Comparison of ENCODE assay signal across 8 cellular contexts in the genomic region with DNA sequence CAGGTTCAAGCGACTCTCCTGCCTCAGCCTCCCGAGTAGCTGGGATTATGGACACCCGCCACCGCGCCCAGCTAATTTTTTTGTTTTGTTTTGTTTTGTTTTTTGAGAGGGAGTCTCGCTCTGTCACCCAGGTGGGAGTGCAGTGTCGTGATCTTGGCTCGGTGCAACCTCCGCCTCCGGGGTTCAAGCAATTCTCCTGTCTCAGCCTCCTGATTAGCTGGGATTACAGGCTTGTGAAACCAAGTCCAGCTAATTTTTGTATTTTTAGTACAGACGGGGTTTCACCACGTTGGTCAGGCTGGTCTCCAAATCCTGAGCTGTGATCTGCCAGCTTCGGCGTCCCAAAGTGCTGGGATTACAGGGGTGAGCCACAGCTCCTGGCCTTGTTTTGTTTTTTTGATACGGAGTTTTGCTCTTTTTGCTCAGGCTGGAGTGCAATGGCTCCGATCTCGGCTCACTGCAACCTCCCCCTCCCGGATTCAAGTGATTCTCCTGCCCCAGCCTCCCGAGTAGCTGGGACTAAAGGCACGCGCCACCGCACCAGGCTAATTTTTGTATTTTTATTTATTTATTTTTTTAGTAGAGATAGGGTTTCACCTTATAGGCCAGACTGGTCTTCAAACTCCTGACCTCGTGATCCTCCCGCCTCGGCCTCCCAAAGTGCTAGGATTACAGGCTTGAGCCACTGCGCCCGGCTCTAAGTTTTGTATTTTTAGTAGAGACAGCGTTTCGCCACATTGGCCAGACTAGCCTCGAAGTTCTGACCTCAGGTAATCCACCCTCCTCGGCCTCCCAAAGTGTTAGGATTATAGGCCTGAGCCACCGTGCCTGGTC. TPM values are rescaled to one million over a fixed set of nuclear protein-coding genes. Genes with fewer than 3 reads are reported as not detected.
DNase-seq lines count a peak whose midpoint lies in the region; ATAC-seq and TF ChIP-seq lines count a peak whose summit lies in the region.
"Not testable (repeated sequence)": the region's sequence is repeated elsewhere in the genome, so short reads cannot be mapped to it uniquely, and the experiment has no call there.

No MANE protein-coding gene starts in this region.

- H2BK15ac ChIP-seq in mesendoderm (replicated peaks; ENCODE audit: low read depth), result not testable (repeated sequence)

- not testable (repeated sequence) for H2AK5ac ChIP-seq in mesendoderm (ENCODE audit: low read length)

- not testable (repeated sequence) for H3K23ac ChIP-seq in mesendoderm (ENCODE audit: low read length)

- H4K8ac ChIP-seq in mesendoderm (ENCODE audit: low read depth, low read length), result peak overlapping the region; percentile 88

- H3K4me2 ChIP-seq in mesendoderm (ENCODE audit: low read length), result not testable (repeated sequence)

- H4K5ac ChIP-seq in mesendoderm (ENCODE audit: low read length), result not testable (repeated sequence)

- CTCF ChIA-PET in Calu3 (lab: Charles Lee), result interaction anchor here (1.0 to 1.8 kb wide), 7 partner anchors 9 to 178 kb away, joined by 3 to 9 read pairs (median 7); a partner anchor contains a TSS
- CTCF ChIA-PET in activated CD4-positive, alpha-beta T cell treated with anti-CD3 and anti-CD28 coated beads, Interleukin-2, amount 10 ng/mL, durations not matched to agents 7 days and 5 days (lab: Charles Lee), result interaction anchor here (0.6 to 1.7 kb wide), 7 partner anchors 10 to 577 kb away, joined by 3 to 6 read pairs (median 3); no protein-coding TSS in a partner anchor
- CTCF ChIA-PET in MCF 10A (lab: Yijun Ruan, JAX), result interaction anchor here (0.6 to 0.7 kb wide), 3 partner anchors 13 to 21 kb away, joined by 3 to 4 read pairs (median 3); no protein-coding TSS in a partner anchor

- not testable (repeated sequence) for H3K27ac ChIP-seq in mesendoderm (ENCODE audit: low read depth, low read length)
- peak overlapping the region; percentile 89 for H3K27ac ChIP-seq in psoas muscle

- POLR2A ChIA-PET in activated CD4-positive, alpha-beta T cell treated with anti-CD3 and anti-CD28 coated beads, Interleukin-2, amount 10 ng/mL, durations not matched to agents 7 days and 5 days (lab: Charles Lee), result not testable (repeated sequence)
- POLR2A ChIA-PET in MCF 10A (lab: Yijun Ruan, JAX), result interaction anchor here (0.7 to 2.6 kb wide), 32 partner anchors 8 to 1131 kb away, joined by 3 to 38 read pairs (median 6); a partner anchor contains a TSS

- not testable (repeated sequence) for H2BK120ac ChIP-seq in mesendoderm (ENCODE audit: low read depth, low read length)

- H3K56ac ChIP-seq in mesendoderm (ENCODE audit: low read length), result not testable (repeated sequence)

- H3K4me1 Mint-ChIP-seq in Calu3 (ENCODE audit: low read depth, unreplicated experiment); MCF 10A (ENCODE audit: insufficient read depth, unreplicated experiment); type B pancreatic cell (ENCODE audit: unreplicated experiment): not testable (repeated sequence)
- H3K4me1 Mint-ChIP-seq in activated CD4-positive, alpha-beta T cell treated with anti-CD3 and anti-CD28 coated beads, Interleukin-2, amount 10 ng/mL, durations not matched to agents 7 days and 5 days, result peaks cover 15% of the 10 kb centered on the region

- not testable (repeated sequence) for H3K27me3 ChIP-seq in mesendoderm (ENCODE audit: insufficient read depth, low read length, poor library complexity); psoas muscle (ENCODE audit: insufficient read depth in 3 of 3, low read length in 2 of 3)

- peaks cover 16% of the 10 kb centered on the region for H3K36me3 Mint-ChIP-seq in Calu3 (ENCODE audit: insufficient read depth, unreplicated experiment)
- not testable (repeated sequence) for H3K36me3 Mint-ChIP-seq in activated CD4-positive, alpha-beta T cell treated with anti-CD3 and anti-CD28 coated beads, Interleukin-2, amount 10 ng/mL, durations not matched to agents 7 days and 5 days (ENCODE audit: low read depth); MCF 10A (ENCODE audit: insufficient read depth, unreplicated experiment); type B pancreatic cell

- H3K36me3 ChIP-seq in mesendoderm (ENCODE audit: control insufficient read depth, insufficient read depth, low read length); psoas muscle (ENCODE audit: insufficient read depth in 1 of 2, low read depth in 1 of 2): not testable (repeated sequence)

- DNase-seq in Calu3; LNCaP clone FGC (ENCODE audit: low read depth); activated CD4-positive, alpha-beta T cell treated with anti-CD3 and anti-CD28 coated beads, Interleukin-2, amount 10 ng/mL, durations not matched to agents 7 days and 5 days; MCF 10A (ENCODE audit: unreplicated experiment); foreskin fibroblast; mesendoderm; psoas muscle; type B pancreatic cell (ENCODE audit: extremely low spot score, unreplicated experiment): not testable (repeated sequence)

- not testable (repeated sequence) for H3K18ac ChIP-seq in mesendoderm (ENCODE audit: low read length)

- not testable (repeated sequence) for H3K79me1 ChIP-seq in mesendoderm (ENCODE audit: low read length)

- H3K4me3 ChIP-seq in LNCaP clone FGC (ENCODE audit: low read depth, low read length), result peak overlapping the region; percentile 25
- H3K4me3 ChIP-seq in foreskin fibroblast (ENCODE audit: low read depth in 1 of 2, low read length in 2 of 2), result peak overlapping the region; percentile 64 to 71
- H3K4me3 ChIP-seq in mesendoderm (ENCODE audit: low read length), result not testable (repeated sequence)
- H3K4me3 ChIP-seq in psoas muscle, result peak overlapping the region; percentile 79

- H3K4ac ChIP-seq in mesendoderm (ENCODE audit: low read depth, low read length), result peak overlapping the region; percentile 8

- ATAC-seq in psoas muscle, result not testable (repeated sequence)

- intact Hi-C loops in Calu3 (cut with micrococcal nuclease; ENCODE audit: unreplicated experiment); MCF 10A (cut with micrococcal nuclease); psoas muscle (cut with DNase I): not testable (repeated sequence)

- H3K9me3 Mint-ChIP-seq in Calu3 (ENCODE audit: low read depth, unreplicated experiment); activated CD4-positive, alpha-beta T cell treated with anti-CD3 and anti-CD28 coated beads, Interleukin-2, amount 10 ng/mL, durations not matched to agents 7 days and 5 days; MCF 10A (ENCODE audit: unreplicated experiment); type B pancreatic cell: not testable (repeated sequence)

- not testable (repeated sequence) for TF ChIP-seq CTCF in Calu3 (IDR thresholded peaks at IDR 0.05; ENCODE audit: unreplicated experiment); LNCaP clone FGC (IDR thresholded peaks at IDR 0.05; ENCODE audit: control insufficient read depth, extremely low read depth, insufficient read depth); MCF 10A (IDR thresholded peaks at IDR 0.05; ENCODE audit: unreplicated experiment); foreskin fibroblast (IDR thresholded peaks at IDR 0.05; ENCODE audit: low read depth, low read length); psoas muscle (IDR thresholded peaks at IDR 0.05); type B pancreatic cell (conservative IDR thresholded peaks at IDR 0.05)

- H2BK5ac ChIP-seq in mesendoderm (ENCODE audit: low read length), result not testable (repeated sequence)

- H3K9ac ChIP-seq in mesendoderm (ENCODE audit: low read length), result not testable (repeated sequence)

- H3K9me3 ChIP-seq in psoas muscle, result not testable (repeated sequence)

- not testable (repeated sequence) for H3K27me3 Mint-ChIP-seq in Calu3 (ENCODE audit: unreplicated experiment); activated CD4-positive, alpha-beta T cell treated with anti-CD3 and anti-CD28 coated beads, Interleukin-2, amount 10 ng/mL, durations not matched to agents 7 days and 5 days; MCF 10A (ENCODE audit: insufficient read depth, unreplicated experiment); type B pancreatic cell

- H3K4me3 Mint-ChIP-seq in Calu3 (ENCODE audit: low read depth, unreplicated experiment), result peak overlapping the region; percentile 80
- H3K4me3 Mint-ChIP-seq in activated CD4-positive, alpha-beta T cell treated with anti-CD3 and anti-CD28 coated beads, Interleukin-2, amount 10 ng/mL, durations not matched to agents 7 days and 5 days, result peak overlapping the region; percentile 32
- H3K4me3 Mint-ChIP-seq in MCF 10A (ENCODE audit: unreplicated experiment), result peak overlapping the region; percentile 83
- H3K4me3 Mint-ChIP-seq in type B pancreatic cell, result not testable (repeated sequence)

- H3K27ac Mint-ChIP-seq in Calu3 (ENCODE audit: unreplicated experiment) (peak overlapping the region; percentile 66), MCF 10A (ENCODE audit: low read depth, unreplicated experiment) (peak overlapping the region; percentile 75), type B pancreatic cell (peak overlapping the region; percentile 96)
- peak overlapping the region; percentile 62 for H3K27ac Mint-ChIP-seq in activated CD4-positive, alpha-beta T cell treated with anti-CD3 and anti-CD28 coated beads, Interleukin-2, amount 10 ng/mL, durations not matched to agents 7 days and 5 days

- not testable (repeated sequence) for BruUV-seq in Calu3 (replicated peaks; lab: Mats Ljungman, UMichigan); MCF 10A (replicated peaks; lab: Mats Ljungman, UMichigan)

- WGBS in mesendoderm (ENCODE audit: extremely low coverage, insufficient coverage, low lambda C conversion rate), result no CpG with 5 or more reads among the region's 32 CpGs
- 82 to 89% (median 86%) methylated on average over 31 to 32 of the region's 32 CpGs for WGBS in psoas muscle, 3 donors

- not testable (repeated sequence) for H3K4me1 ChIP-seq in mesendoderm (ENCODE audit: control insufficient read depth, low read depth, low read length)
- H3K4me1 ChIP-seq in psoas muscle, result peaks cover 16% of the 10 kb centered on the region

- not testable (repeated sequence) for H3K79me2 ChIP-seq in mesendoderm (ENCODE audit: control insufficient read depth, insufficient read depth, low read length)

RNA-seq across cellular contexts. Expression of a gene that starts 1.0 kb away (rescaled TPM):
- total RNA-seq in Calu3 (2022) (17.8 and 20.5 TPM in 2 replicates), MCF 10A (2022) (15.4 and 17.3 TPM in 2 replicates), psoas muscle (1 to 10 TPM; 7.0 to 9.3 (median 7.7) TPM), type B pancreatic cell (ENCODE audit: low replicate concordance) (39.8 and 52.3 TPM in 2 replicates)
- total RNA-seq in activated CD4-positive, alpha-beta T cell treated with anti-CD3 and anti-CD28 coated beads, Interleukin-2, amount 10 ng/mL, durations not matched to agents 7 days and 5 days, result 10 to 100 TPM; 17.3 to 21.8 TPM
- polyA plus RNA-seq in mesendoderm (2013, experiment 1 of 2), result 4.0 TPM
- polyA plus RNA-seq in mesendoderm (2013, experiment 2 of 2), result 4.2 TPM
- 1 to 10 TPM; 3.8 to 6.6 (median 3.9) TPM for polyA plus RNA-seq in psoas muscle

RNA-seq across cellular contexts. Expression of a gene that starts 45.3 kb away (rescaled TPM):
- total RNA-seq in Calu3 (2022), result 5.1 and 7.6 TPM in 2 replicates
- total RNA-seq in activated CD4-positive, alpha-beta T cell treated with anti-CD3 and anti-CD28 coated beads, Interleukin-2, amount 10 ng/mL, durations not matched to agents 7 days and 5 days, result 1 to 10 TPM; 7.8 to 9.5 TPM
- 1.4 and 2.0 TPM in 2 replicates for total RNA-seq in MCF 10A (2022)
- 2.2 TPM for polyA plus RNA-seq in mesendoderm (2013, experiment 1 of 2)
- polyA plus RNA-seq in mesendoderm (2013, experiment 2 of 2), result 2.7 TPM
- 100 to 1,000 TPM; 102 to 150 (median 129) TPM for total RNA-seq in psoas muscle
- 100 to 1,000 TPM in 2 of 3 donors, 10 to 100 TPM in 1; 36.6 to 196 (median 165) TPM for polyA plus RNA-seq in psoas muscle
- 7.6 and 19.5 TPM in 2 replicates for total RNA-seq in type B pancreatic cell (ENCODE audit: low replicate concordance)
